19 cellular contexts compared by ENCODE assay signal in the genomic region with DNA sequence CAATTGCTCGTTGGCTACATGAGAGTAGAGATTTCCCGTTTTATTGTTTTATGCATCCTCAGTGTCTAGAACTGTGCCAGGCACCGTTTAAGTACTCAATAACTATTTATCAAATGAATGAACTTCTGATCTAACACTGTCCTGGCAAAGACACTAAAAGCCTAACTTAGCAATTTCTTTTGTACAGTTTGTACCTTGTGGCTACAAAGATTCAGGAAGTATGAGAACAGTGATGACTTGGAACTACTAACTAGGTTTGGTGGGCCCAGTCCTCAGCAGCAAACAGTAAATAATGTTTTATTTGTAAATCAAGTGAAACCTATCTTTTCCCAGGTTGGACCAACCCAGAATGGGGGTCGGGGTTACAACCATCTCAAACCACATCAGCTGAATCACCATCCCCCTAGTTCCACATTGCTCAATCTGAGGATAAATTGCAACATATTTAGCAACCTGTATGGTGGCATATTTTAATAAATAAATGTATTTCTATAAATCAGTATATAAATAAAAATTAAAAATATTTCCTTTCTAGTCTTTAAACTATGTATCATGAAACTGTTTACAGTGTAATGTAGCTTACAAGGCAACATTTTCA. TPM values are rescaled to one million over a fixed set of nuclear protein-coding genes. Genes with fewer than 3 reads are reported as not detected.
DNase-seq lines count a peak whose midpoint lies in the region; ATAC-seq and TF ChIP-seq lines count a peak whose summit lies in the region.
"Had no signal": no experiment of that assay in that cellular context is flagged by ENCODE, and none has a peak within 500 bp of the region (broad histone marks: within the 10 kb centered on the region; RNA-seq: fewer than 3 reads in every experiment).

No MANE protein-coding gene starts in this region.

- ATAC-seq in SK-N-SH treated with all-trans-retinoic acid at 6 μM for 48 hours, result no peak
- no peak for ATAC-seq in activated naive CD4-positive, alpha-beta T cell treated with anti-CD3 and anti-CD28 coated beads, Interleukin-2, amount 50 U/mL, for 72 hours
- no peak for ATAC-seq in HG03108 (IDR thresholded peaks at IDR 0.05; ENCODE audit: unreplicated experiment)
- ATAC-seq: body of pancreas; psoas muscle; stimulated activated naive CD8-positive, alpha-beta T cell treated with anti-CD3 and anti-CD28 coated beads, Interleukin-15, amount 100 ng/mL, for 72 hours had no signal

- peak in 2 of 4 donors; percentile 22 to 24 for TF ChIP-seq EP300 in sigmoid colon (IDR thresholded peaks at IDR 0.05)

- no peak for TF ChIP-seq CTCF in CD14-positive monocyte (IDR thresholded peaks at IDR 0.05)
- TF ChIP-seq CTCF in fibroblast of villous mesenchyme (IDR thresholded peaks at IDR 0.05; ENCODE audit: insufficient read depth, low read depth, low read length), result no peak
- TF ChIP-seq CTCF in sigmoid colon (IDR thresholded peaks at IDR 0.05), result no peak

- H3K27me3 Mint-ChIP-seq in CD14-positive monocyte (ENCODE audit: low read depth in 3 of 3), result peaks cover 0 to 3% (median 0%) of the 10 kb centered on the region in 3 donors

- no peaks in the 10 kb centered on the region for H3K36me3 ChIP-seq in sigmoid colon

- no peaks in the 10 kb centered on the region for H3K9me3 ChIP-seq in sigmoid colon
- H3K9me3 ChIP-seq: body of pancreas, psoas muscle had no signal

- H3K36me3 Mint-ChIP-seq in CD14-positive monocyte, result peaks cover 15 to 26% of the 10 kb centered on the region in 2 donors
- H3K36me3 Mint-ChIP-seq in activated naive CD4-positive, alpha-beta T cell treated with anti-CD3 and anti-CD28 coated beads, Interleukin-2, amount 50 U/mL, for 72 hours, result no peaks in the 10 kb centered on the region

- peaks cover 0 to 5% (median 0%) of the 10 kb centered on the region in 7 donors for H3K9me3 Mint-ChIP-seq in CD14-positive monocyte
- H3K9me3 Mint-ChIP-seq in activated naive CD4-positive, alpha-beta T cell treated with anti-CD3 and anti-CD28 coated beads, Interleukin-2, amount 50 U/mL, for 72 hours, result no peaks in the 10 kb centered on the region
- H3K9me3 Mint-ChIP-seq: neural crest cell; stimulated activated naive CD8-positive, alpha-beta T cell treated with anti-CD3 and anti-CD28 coated beads, Interleukin-15, amount 100 ng/mL, for 72 hours had no signal

- intact Hi-C loops in CD14-positive monocyte (cut with micrococcal nuclease), result loop anchor here in 1 of 2 donors (10.0 kb wide), 2 partner anchors 236 to 406 kb away; no protein-coding TSS in a partner anchor
- intact Hi-C loops in sigmoid colon (cut with DNase I), result no loop called here

- TF ChIP-seq POLR2A in sigmoid colon (IDR thresholded peaks at IDR 0.05), result no peak

- H3K4me1 Mint-ChIP-seq in CD14-positive monocyte, result peaks cover 62% of the 10 kb centered on the region
- H3K4me1 Mint-ChIP-seq: stimulated activated naive CD8-positive, alpha-beta T cell treated with anti-CD3 and anti-CD28 coated beads, Interleukin-15, amount 100 ng/mL, for 72 hours had no signal

- H3K4me3 Mint-ChIP-seq in CD14-positive monocyte, result no peak overlapping the region
- H3K4me3 Mint-ChIP-seq: neural crest cell; stimulated activated naive CD8-positive, alpha-beta T cell treated with anti-CD3 and anti-CD28 coated beads, Interleukin-15, amount 100 ng/mL, for 72 hours had no signal

- H3K27ac Mint-ChIP-seq in CD14-positive monocyte, result peak overlapping the region; percentile 10 to 87 (median 79)
- no peak overlapping the region for H3K27ac Mint-ChIP-seq in activated naive CD4-positive, alpha-beta T cell treated with anti-CD3 and anti-CD28 coated beads, Interleukin-2, amount 50 U/mL, for 72 hours
- H3K27ac Mint-ChIP-seq: stimulated activated naive CD8-positive, alpha-beta T cell treated with anti-CD3 and anti-CD28 coated beads, Interleukin-15, amount 100 ng/mL, for 72 hours had no signal

- H3K27me3 ChIP-seq in sigmoid colon, result no peaks in the 10 kb centered on the region
- H3K27me3 ChIP-seq: body of pancreas, hepatocyte had no signal

- WGBS in sigmoid colon, 2 donors, result 50 to 57% methylated on average over 4 of the region's 4 CpGs

- DNase-seq in CD14-positive monocyte (ENCODE audit: low spot score) (no peak), NOMO-1 treated with DMSO at 0.1 percent for 48 hours (lab: John Stamatoyannopoulos, UW; ENCODE audit: unreplicated experiment) (peak; percentile 44), fibroblast of villous mesenchyme (ENCODE audit: low read depth) (peak; percentile 13), sigmoid colon (no peak)
- no peak for DNase-seq in activated CD4-positive, alpha-beta T cell treated with anti-CD3 and anti-CD28 coated beads, Interleukin-2, amount 50 U/mL, for 1 hour
- DNase-seq in activated naive CD4-positive, alpha-beta T cell treated with anti-CD3 and anti-CD28 coated beads, Interleukin-2, amount 50 U/mL, for 72 hours (ENCODE audit: low spot score in 2 of 2), result no peak
- DNase-seq: activated naive CD4-positive, alpha-beta T cell treated with anti-CD3 and anti-CD28 coated beads, Interleukin-2, amount 50 U/mL, for 16 hours; body of pancreas; KBM-7; NCI-H1417 treated with DMSO at 0.1 percent for 48 hours; psoas muscle; RPMI8226; stimulated activated naive CD8-positive, alpha-beta T cell treated with anti-CD3 and anti-CD28 coated beads, Interleukin-15, amount 100 ng/mL, for 72 hours had no signal

- peaks cover 0 to 6% (median 0%) of the 10 kb centered on the region in 4 donors for H3K4me1 ChIP-seq in sigmoid colon
- H3K4me1 ChIP-seq: body of pancreas, psoas muscle had no signal

- peak overlapping the region in 3 of 4 donors; percentile 2 to 39 (median 11) for H3K27ac ChIP-seq in sigmoid colon
- H3K27ac ChIP-seq: hepatocyte, psoas muscle had no signal

- H3K4me3 ChIP-seq in fibroblast of villous mesenchyme (ENCODE audit: low read depth, low read length), result no peak overlapping the region
- no peak overlapping the region for H3K4me3 ChIP-seq in sigmoid colon
- H3K4me3 ChIP-seq: body of pancreas, hepatocyte, psoas muscle had no signal

TF ChIP-seq in SK-N-SH treated with all-trans-retinoic acid at 6 μM for 48 hours, 23 proteins besides CTCF, POLR2A, EP300 and RAD21:
- no peak for TF ChIP-seq PPARA (CRISPR knock-in tag; IDR thresholded peaks at IDR 0.05; ENCODE audit: borderline replicate concordance)
- TF ChIP-seq TCF4 (CRISPR knock-in tag; IDR thresholded peaks at IDR 0.05; ENCODE audit: borderline replicate concordance), result no peak
- TF ChIP-seq BACH2 (CRISPR knock-in tag; IDR thresholded peaks at IDR 0.05; ENCODE audit: borderline replicate concordance), result no peak
- no peak for TF ChIP-seq SNAI2 (CRISPR knock-in tag; IDR thresholded peaks at IDR 0.05)
- no peak for TF ChIP-seq CSDC2 (CRISPR knock-in tag; IDR thresholded peaks at IDR 0.05)

RNA-seq across cellular contexts. Expression of a gene that starts 12.3 kb away (rescaled TPM):
- polyA plus RNA-seq in CD14-positive monocyte (under 1 TPM; 0.08 to 0.24 TPM), sigmoid colon (under 1 TPM in 2 of 3 donors, not detected in 1; 0.55 to 0.60 TPM)
- total RNA-seq in fibroblast of villous mesenchyme (under 0.01 and 0.32 TPM in 2 replicates), sigmoid colon (1 to 10 TPM; 2.6 to 5.8 (median 4.5) TPM)
- not detected for total RNA-seq in activated naive CD4-positive, alpha-beta T cell treated with anti-CD3 and anti-CD28 coated beads, Interleukin-2, amount 50 U/mL, for 72 hours
- total RNA-seq: body of pancreas, dermis microvascular lymphatic vessel endothelial cell had no signal
- polyA plus RNA-seq: keratinocyte had no signal

RNA-seq across cellular contexts. Expression of a gene that starts 40.5 kb away (rescaled TPM):
- polyA plus RNA-seq in CD14-positive monocyte (10 to 100 TPM; 16.5 to 32.2 TPM), sigmoid colon (10 to 100 TPM in 1 of 3 donors, 1 to 10 TPM in 2; 7.2 to 11.0 (median 9.0) TPM)
- total RNA-seq in fibroblast of villous mesenchyme (13.2 and 21.2 TPM in 2 replicates), sigmoid colon (10 to 100 TPM; 39.6 to 61.4 (median 53.1) TPM)
- total RNA-seq in activated naive CD4-positive, alpha-beta T cell treated with anti-CD3 and anti-CD28 coated beads, Interleukin-2, amount 50 U/mL, for 72 hours, result 10 to 100 TPM; 19.0 to 21.7 TPM

Comparison
In these comparisons a context has a peak if more than half of its experiments do, and no peak if none do; other contexts are left out.
1. DNase-seq: peak in NOMO-1 treated with DMSO at 0.1 percent for 48 hours (single experiment) and fibroblast of villous mesenchyme (single experiment); none in CD14-positive monocyte (single experiment), sigmoid colon (single experiment), activated CD4-positive, alpha-beta T cell treated with anti-CD3 and anti-CD28 coated beads, Interleukin-2, amount 50 U/mL, for 1 hour (single experiment) and activated naive CD4-positive, alpha-beta T cell treated with anti-CD3 and anti-CD28 coated beads, Interleukin-2, amount 50 U/mL, for 72 hours (0 of 2).
2. H3K27ac Mint-ChIP-seq: peak in CD14-positive monocyte (7 of 7); none in activated naive CD4-positive, alpha-beta T cell treated with anti-CD3 and anti-CD28 coated beads, Interleukin-2, amount 50 U/mL, for 72 hours (0 of 2).